Comparison of ENCODE assay signal across 15 cellular contexts in genomic region chr11:68454767-68455166, GRCh38. TPM values are rescaled to one million over a fixed set of nuclear protein-coding genes. Genes with fewer than 3 reads are reported as not detected.
A peak's percentile ranks its signal among the peaks of the same experiment; 100 is the strongest.
DNase-seq lines count a peak whose midpoint lies in the region; ATAC-seq and TF ChIP-seq lines count a peak whose summit lies in the region.
"Had no signal": no experiment of that assay in that cellular context is flagged by ENCODE, and none has a peak within 500 bp of the region (broad histone marks: within the 10 kb centered on the region; RNA-seq: fewer than 3 reads in every experiment).

No MANE protein-coding gene starts in this region.

- intact Hi-C loops in mammary epithelial cell (cut with micrococcal nuclease) = no loop called here

- H3K4me3 ChIP-seq in GM23338 (no peak overlapping the region), mammary epithelial cell (replicated peaks in 1 of 3; ENCODE audit: insufficient read depth in 1 of 3, low read depth in 2 of 3, low read length in 3 of 3) (no peak overlapping the region)
- H3K4me3 ChIP-seq: ascending aorta had no signal

- H3K4me1 Mint-ChIP-seq in GM23338 (peaks cover 10% of the 10 kb centered on the region), neural crest cell (peaks cover 4% of the 10 kb centered on the region)

- CTCF ChIA-PET in mammary epithelial cell (lab: Charles Lee; ENCODE audit: low non-redundant PET) = no interaction called here

- no peak overlapping the region for H3K27ac Mint-ChIP-seq in GM23338
- H3K27ac Mint-ChIP-seq in neural crest cell (ENCODE audit: unreplicated experiment) = no peak overlapping the region
- H3K27ac Mint-ChIP-seq: activated CD8-positive, alpha-beta T cell treated with anti-CD3 and anti-CD28 coated beads for 36 hours; progenitor cell of endocrine pancreas had no signal

- 36% methylated on average over 5 of the region's 8 CpGs for WGBS in mammary epithelial cell (ENCODE audit: low coverage, missing lambda C conversion rate)

- TF ChIP-seq CTCF in GM23338 (conservative IDR thresholded peaks at IDR 0.05; ENCODE audit: low read depth in 2 of 2) (peak in 1 of 2 experiments; percentile 16; a peak in 1 of 4 replicates), mammary epithelial cell (conservative IDR thresholded peaks at IDR 0.05 in 1 of 2, IDR thresholded peaks at IDR 0.05 in 1 of 2; ENCODE audit: extremely low read depth in 1 of 2, insufficient read depth in 1 of 2, low read depth in 1 of 2, low read length in 2 of 2) (no peak), neural crest cell (conservative IDR thresholded peaks at IDR 0.05) (no peak)

- H2AFZ ChIP-seq in GM23338 = no peak overlapping the region
- peak overlapping the region; percentile 59 for H2AFZ ChIP-seq in mammary epithelial cell (ENCODE audit: low read depth, low read length)

- H3K27ac ChIP-seq in GM23338 (ENCODE audit: low read depth) = no peak overlapping the region
- H3K27ac ChIP-seq in mammary epithelial cell (ENCODE audit: insufficient read depth, low read depth, low read length) = no peak overlapping the region
- H3K27ac ChIP-seq: ascending aorta had no signal

- H3K36me3 ChIP-seq in GM23338 (ENCODE audit: insufficient read depth) (no peaks in the 10 kb centered on the region), mammary epithelial cell (ENCODE audit: insufficient read depth, low read length) (no peaks in the 10 kb centered on the region)

- no peaks in the 10 kb centered on the region for H3K9me2 ChIP-seq in GM23338 (ENCODE audit: insufficient read depth)

- peak; percentile 60 for ATAC-seq in GM23338
- no peak for ATAC-seq in GM21737 (IDR thresholded peaks at IDR 0.05; ENCODE audit: unreplicated experiment)
- no peak for ATAC-seq in GM19035 (IDR thresholded peaks at IDR 0.05; ENCODE audit: unreplicated experiment)
- ATAC-seq: activated CD8-positive, alpha-beta T cell treated with anti-CD3 and anti-CD28 coated beads for 36 hours had no signal

- H3K4me3 Mint-ChIP-seq in GM23338 (no peak overlapping the region), neural crest cell (peak overlapping the region; percentile 65)
- H3K4me3 Mint-ChIP-seq: activated CD8-positive, alpha-beta T cell treated with anti-CD3 and anti-CD28 coated beads for 36 hours had no signal

- H3K27me3 Mint-ChIP-seq in GM23338 (ENCODE audit: insufficient read depth, low read depth, poor library complexity) (peaks cover 19% of the 10 kb centered on the region), neural crest cell (ENCODE audit: low read depth) (peaks cover under 1% of the 10 kb centered on the region)
- H3K27me3 Mint-ChIP-seq: activated CD8-positive, alpha-beta T cell treated with anti-CD3 and anti-CD28 coated beads for 36 hours had no signal

- H3K4me1 ChIP-seq in GM23338 (ENCODE audit: insufficient read depth) (peaks cover 3% of the 10 kb centered on the region; the same call in 1 of the 2 replicates), mammary epithelial cell (ENCODE audit: insufficient read depth, low read length) (peaks cover 9% of the 10 kb centered on the region)
- H3K4me1 ChIP-seq: ascending aorta had no signal

- H3K27me3 ChIP-seq in GM23338 (ENCODE audit: insufficient read depth) (no peaks in the 10 kb centered on the region), mammary epithelial cell (ENCODE audit: insufficient read depth, low read length) (no peaks in the 10 kb centered on the region)
- H3K27me3 ChIP-seq: ascending aorta had no signal

- no TSS peak for BruUV-seq in mammary epithelial cell (replicated peaks; lab: Mats Ljungman, UMichigan)

- DNase-seq in GM23338 (ENCODE audit: low spot score) (peak; percentile 68), NCI-H1092 (lab: John Stamatoyannopoulos, UW) (peak; percentile 31), mammary epithelial cell (no peak), neural crest cell (ENCODE audit: low read depth, low spot score) (no peak), EL (no peak)
- DNase-seq: activated CD8-positive, alpha-beta T cell treated with anti-CD3 and anti-CD28 coated beads for 36 hours; activated gamma-delta T cell; C1 segment of cervical spinal cord; cortex of kidney; NCI-H226; stimulated activated CD4-positive, alpha-beta T cell treated with anti-CD3 and anti-CD28 coated beads, Interleukin-15, amount 100 ng/mL, for 24 hours had no signal

- H3K9me3 Mint-ChIP-seq in GM23338 (no peaks in the 10 kb centered on the region), neural crest cell (no peaks in the 10 kb centered on the region)
- H3K9me3 Mint-ChIP-seq: activated CD8-positive, alpha-beta T cell treated with anti-CD3 and anti-CD28 coated beads for 36 hours had no signal

- in situ Hi-C loops in mammary epithelial cell (cut with MboI; ENCODE audit: low sequenced_read_pairs in 2 of 2) = no loop called here

- H3F3A ChIP-seq in GM23338 (replicated peaks; ENCODE audit: low read depth) = no peaks in the 10 kb centered on the region

- H3K36me3 Mint-ChIP-seq in GM23338 (ENCODE audit: low read depth) (peaks cover 3% of the 10 kb centered on the region; the same call in 2 of the 3 replicates), neural crest cell (ENCODE audit: low read depth) (peaks cover 3% of the 10 kb centered on the region)

- no peaks in the 10 kb centered on the region for H3K9me3 ChIP-seq in mammary epithelial cell (replicated peaks; ENCODE audit: insufficient read depth, low read length)
- H3K9me3 ChIP-seq: ascending aorta had no signal

- H3K4me2 ChIP-seq in GM23338 = no peak overlapping the region
- no peak overlapping the region for H3K4me2 ChIP-seq in mammary epithelial cell (ENCODE audit: insufficient read depth, low read depth, low read length)

- H4K20me1 ChIP-seq in GM23338 (replicated peaks; ENCODE audit: insufficient read depth) (no peaks in the 10 kb centered on the region; the same call in 1 of the 2 replicates), mammary epithelial cell (ENCODE audit: insufficient read depth, low read length) (no peaks in the 10 kb centered on the region)

- H3K79me2 ChIP-seq in GM23338 (replicated peaks; ENCODE audit: insufficient read depth) (no peaks in the 10 kb centered on the region), mammary epithelial cell (ENCODE audit: insufficient read depth, low read length) (no peaks in the 10 kb centered on the region)

- dilution Hi-C loops in mammary epithelial cell (cut with HindIII; ENCODE audit: low sequenced_read_pairs) = no loop called here

- H3K9ac ChIP-seq in mammary epithelial cell (ENCODE audit: insufficient read depth, low read length) = no peak overlapping the region

TF ChIP-seq in GM23338, 12 proteins besides CTCF, POLR2A, EP300 and RAD21 (continues in another document):
- TF ChIP-seq POLR2AphosphoS5 (IDR thresholded peaks at IDR 0.05; ENCODE audit: low read depth) (no peak), JUNB (IDR thresholded peaks at IDR 0.05; ENCODE audit: unreplicated experiment) (no peak), STAT1 (IDR thresholded peaks at IDR 0.05; ENCODE audit: unreplicated experiment) (no peak), EZH2 (IDR thresholded peaks at IDR 0.05; ENCODE audit: low read depth, unreplicated experiment) (no peak), ETS1 (IDR thresholded peaks at IDR 0.05) (no peak), ZNF114 (CRISPR knock-in tag; IDR thresholded peaks at IDR 0.05) (no peak), CREB1 (CRISPR knock-in tag; IDR thresholded peaks at IDR 0.05; ENCODE audit: low read depth) (no peak)

RNA-seq across cellular contexts. Expression of gene PPP6R3, which starts 5.8 kb away (rescaled TPM):
- total RNA-seq in GM23338 (2014; rRNA removed; shearing (Covaris generic)) = 220 and 268 TPM in 2 replicates
- 138 and 170 TPM in 2 replicates for polyA plus RNA-seq in GM23338 (2016; fragmentation: Nextera tagmentation; extraction: Ambion mirVana)
- total RNA-seq in mammary epithelial cell = 100 to 1,000 TPM in 1 of 2 donors, 10 to 100 TPM in 1; 90.5 to 115 TPM
- polyA plus RNA-seq in mammary epithelial cell = 30.8 TPM
- 122 TPM for polyA minus RNA-seq in mammary epithelial cell
- total RNA-seq in neural crest cell = 108 and 111 TPM in 2 replicates

Comparison
In these comparisons a context has a peak if more than half of its experiments do, and no peak if none do; other contexts are left out.
1. DNase-seq: peak in GM23338 (single experiment) and NCI-H1092 (single experiment); none in mammary epithelial cell (single experiment), neural crest cell (single experiment) and EL (single experiment).